ENCODE assay signal across 1 cellular context in the genomic region with DNA sequence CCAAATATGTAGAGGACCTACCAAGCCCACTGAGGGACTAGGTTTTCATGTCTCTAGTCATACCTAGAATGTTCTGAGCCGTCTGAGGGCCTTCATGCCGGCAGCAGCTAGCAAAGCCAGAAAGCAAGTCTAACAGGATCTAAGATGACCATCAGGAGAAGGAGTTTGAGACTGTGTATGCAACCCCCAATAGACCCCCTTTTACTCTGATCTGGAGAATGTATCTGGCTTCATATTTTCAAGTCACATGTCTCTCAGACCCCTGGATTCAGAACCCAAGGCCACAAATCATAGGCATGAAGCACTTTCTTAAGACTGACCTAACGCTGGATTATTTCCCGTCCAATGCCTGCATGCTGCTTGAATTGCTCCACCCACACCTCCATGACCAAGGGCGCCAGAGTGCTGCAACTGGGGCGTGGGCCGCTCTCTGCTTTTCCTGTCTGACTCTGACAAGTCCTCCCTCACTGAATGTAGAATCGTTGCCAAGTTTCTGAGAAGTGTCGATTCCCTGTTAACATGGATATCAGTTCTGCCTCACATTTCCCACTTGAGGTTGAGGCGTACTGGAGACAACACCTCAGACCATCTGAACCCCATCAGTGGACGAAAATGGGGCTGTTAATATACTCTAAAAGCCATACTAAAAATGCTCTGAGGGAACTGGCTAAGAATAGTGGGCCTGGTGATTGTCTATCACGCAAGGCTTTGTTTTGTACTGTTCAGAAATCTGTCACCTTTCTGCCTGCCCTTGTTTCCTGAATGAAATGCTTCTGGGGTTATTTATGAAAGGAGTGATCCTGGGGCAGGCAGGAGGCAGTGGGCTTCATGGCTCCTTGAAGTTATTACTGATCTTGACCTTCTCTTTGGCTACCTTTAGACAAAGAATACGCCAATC.
TF ChIP-seq lines count a peak whose summit lies in the region.

No MANE protein-coding gene starts in this region.

TF ChIP-seq in GM12878, 131 proteins besides CTCF, POLR2A, EP300 and RAD21:
- TF ChIP-seq HDAC2 (IDR thresholded peaks at IDR 0.05) (0 out of 2 replicates have a peak, but pooled peaks have one; percentile 23), SIN3A (IDR thresholded peaks at IDR 0.05; ENCODE audit: low read depth, low read length) (no peak), CBFB (IDR thresholded peaks at IDR 0.05; ENCODE audit: low read depth) (peak; percentile 60; the same call in 1 of the 2 replicates), NFIC (IDR thresholded peaks at IDR 0.05; ENCODE audit: low read depth, low read length) (0 out of 2 replicates have a peak, but pooled peaks have one; percentile 52), EGR1 (IDR thresholded peaks at IDR 0.05; ENCODE audit: borderline replicate concordance in 1 of 2, low read depth in 2 of 2, low read length in 2 of 2) (peak in 1 of 2 experiments; percentile 81; a peak in 2 of 3 replicates), FOXM1 (IDR thresholded peaks at IDR 0.05; ENCODE audit: low read depth, low read length) (peak; percentile 54; the same call in 1 of the 2 replicates), MEF2A (IDR thresholded peaks at IDR 0.05; ENCODE audit: insufficient read depth, low read depth, low read length) (0 out of 2 replicates have a peak, but pooled peaks have one; percentile 47), ZSCAN29 (IDR thresholded peaks at IDR 0.05) (no peak), MTA3 (IDR thresholded peaks at IDR 0.05; ENCODE audit: borderline replicate concordance, low read length) (0 out of 2 replicates have a peak, but pooled peaks have one; percentile 33), RUNX3 (IDR thresholded peaks at IDR 0.05; ENCODE audit: low read length) (peak; percentile 14), EED (IDR thresholded peaks at IDR 0.05; ENCODE audit: low read depth) (0 out of 2 replicates have a peak, but pooled peaks have one; percentile 55), ESRRA (IDR thresholded peaks at IDR 0.05; ENCODE audit: low read length) (no peak)
